ENCODE assay signal across 1 cellular context in genomic region chr10:71852335-71852937, GRCh38.
TF ChIP-seq lines count a peak whose summit lies in the region.

No MANE protein-coding gene starts in this region.

TF ChIP-seq in WTC11, 78 proteins besides CTCF, POLR2A, EP300 and RAD21 (continued from another document):
- TF ChIP-seq CDX4 (CRISPR knock-in tag; IDR thresholded peaks at IDR 0.05; ENCODE audit: borderline replicate concordance) (no peak), CREM (CRISPR knock-in tag; IDR thresholded peaks at IDR 0.05) (no peak)
